In genomic region chr3:114451561-114452018, GRCh38 we compare ENCODE assay signal across 10 cellular contexts.
DNase-seq lines count a peak whose midpoint lies in the region; ATAC-seq and TF ChIP-seq lines count a peak whose summit lies in the region.
"Had no signal": no experiment of that assay in that cellular context is flagged by ENCODE, and none has a peak within 500 bp of the region (broad histone marks: within the 10 kb centered on the region; RNA-seq: fewer than 3 reads in every experiment).

No MANE protein-coding gene starts in this region.

- H3K9me3 ChIP-seq in A673 (ENCODE audit: low read depth, low read length, poor library complexity, severe bottlenecking) (no peaks in the 10 kb centered on the region), endocrine pancreas (ENCODE audit: control insufficient read depth, low read length) (no peaks in the 10 kb centered on the region), muscle layer of colon (ENCODE audit: low read length) (no peaks in the 10 kb centered on the region)

- H3K4me3 ChIP-seq in A673 (ENCODE audit: low read depth, low read length, poor library complexity, severe bottlenecking) (peak overlapping the region; percentile 58), endocrine pancreas (ENCODE audit: control insufficient read depth, insufficient read depth, low read length) (peak overlapping the region; percentile 70), muscle layer of colon (ENCODE audit: low read depth in 1 of 2, low read length in 2 of 2) (no peak overlapping the region)

- H3K27me3 ChIP-seq in A673 (replicated peaks; ENCODE audit: insufficient read depth, low read depth, low read length, poor library complexity) (no peaks in the 10 kb centered on the region), endocrine pancreas (ENCODE audit: control insufficient read depth, insufficient read depth, low read length) (no peaks in the 10 kb centered on the region), muscle layer of colon (ENCODE audit: control insufficient read depth in 1 of 2, insufficient read depth in 2 of 2, low read length in 2 of 2) (no peaks in the 10 kb centered on the region)

- no peak for DNase-seq in A673 (ENCODE audit: low spot score)
- peak; percentile 27 for DNase-seq in NCI-H146 (lab: John Stamatoyannopoulos, UW)
- DNase-seq in mesenteric fat pad (ENCODE audit: low spot score) = no peak
- DNase-seq in GM13977 (ENCODE audit: low spot score) = no peak
- DNase-seq: activated CD8-positive, alpha-beta T cell treated with anti-CD3 and anti-CD28 coated beads, Interleukin-2, amount 10 ng/mL, durations not matched to agents 7 days and 5 days had no signal

- POLR2A ChIA-PET in A673 (lab: Charles Lee; ENCODE audit: low non-redundant PET) = no interaction called here

- peaks cover 67% of the 10 kb centered on the region for H3K4me1 ChIP-seq in A673 (ENCODE audit: insufficient read depth, low read length, poor library complexity, severe bottlenecking)
- H3K4me1 ChIP-seq in endocrine pancreas (ENCODE audit: control insufficient read depth, insufficient read depth, low read length) = peaks cover 13% of the 10 kb centered on the region
- H3K4me1 ChIP-seq in muscle layer of colon (ENCODE audit: insufficient read depth, low read length) = peaks cover 9% of the 10 kb centered on the region

- in situ Hi-C loops in GM13977 (cut with MboI; ENCODE audit: low pct_unique_long_range_greater_than_20kb, low sequenced_read_pairs, unreplicated experiment) = no loop called here

- no TSS peak for BruUV-seq in A673 (replicated peaks; lab: Mats Ljungman, UMichigan)

- TF ChIP-seq CTCF in A673 (conservative IDR thresholded peaks at IDR 0.05; ENCODE audit: low read depth, low read length) = no peak
- no peak for TF ChIP-seq CTCF in GM13977 (IDR thresholded peaks at IDR 0.05; ENCODE audit: extremely low read depth, insufficient read depth, missing control alignments)

- CTCF ChIA-PET in A673 (lab: Charles Lee) = no interaction called here

- ATAC-seq in HG03039 (IDR thresholded peaks at IDR 0.05; ENCODE audit: unreplicated experiment) (no peak), GM18868 (IDR thresholded peaks at IDR 0.05; ENCODE audit: unreplicated experiment) (no peak)
- ATAC-seq: activated CD8-positive, alpha-beta T cell treated with anti-CD3 and anti-CD28 coated beads, Interleukin-2, amount 10 ng/mL, durations not matched to agents 7 days and 5 days had no signal

- H3K27ac ChIP-seq in A673 (ENCODE audit: low read depth, low read length, poor library complexity, severe bottlenecking) (peak overlapping the region; percentile 83), muscle layer of colon (ENCODE audit: low read depth, low read length) (peak overlapping the region; percentile 29)
- H3K27ac ChIP-seq: HL-60 had no signal

- H3K9ac ChIP-seq in endocrine pancreas (ENCODE audit: control insufficient read depth, insufficient read depth, low read length) (peak overlapping the region; percentile 50), muscle layer of colon (ENCODE audit: low read length) (no peak overlapping the region)

- no peaks in the 10 kb centered on the region for H3K36me3 ChIP-seq in A673 (ENCODE audit: insufficient read depth, low read length, poor library complexity, severe bottlenecking)
- H3K36me3 ChIP-seq in endocrine pancreas (ENCODE audit: control insufficient read depth, insufficient read depth, low read length) = no peaks in the 10 kb centered on the region
- H3K36me3 ChIP-seq in muscle layer of colon (ENCODE audit: insufficient read depth, low read length) = no peaks in the 10 kb centered on the region

- intact Hi-C loops in A673 (cut with micrococcal nuclease; ENCODE audit: unreplicated experiment) = loop anchor here (2.0 kb wide), 1 partner anchor 69 kb away; no protein-coding TSS in a partner anchor

Comparison
In these comparisons a context has a peak if more than half of its experiments do, and no peak if none do; other contexts are left out.
1. H3K4me3 ChIP-seq: peak in A673 (single experiment) and endocrine pancreas (single experiment); none in muscle layer of colon (0 of 2).